In the genomic region with DNA sequence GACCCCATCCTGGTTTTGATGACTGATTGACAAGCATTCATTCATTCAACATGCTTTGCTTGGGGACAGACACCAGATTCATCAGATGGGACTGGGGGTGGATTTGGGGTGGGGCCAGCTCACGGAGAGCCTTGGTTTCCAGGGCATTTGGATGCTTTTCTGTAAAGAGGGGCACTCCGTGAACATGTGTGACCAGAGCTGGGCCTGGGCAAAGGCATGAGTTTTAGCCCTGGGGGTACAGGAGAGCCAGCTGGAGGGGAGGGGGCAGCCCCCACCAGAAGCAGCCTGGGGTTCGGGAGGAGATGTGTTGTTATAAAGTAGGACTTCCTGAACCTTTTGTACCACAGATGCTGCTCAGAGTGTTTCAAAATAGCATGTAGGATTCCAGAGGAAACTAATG, we compare ENCODE assay signal across 25 cellular contexts.
"Had no signal": no experiment of that assay in that cellular context is flagged by ENCODE, and none has a peak within 500 bp of the region (broad histone marks: within the 10 kb centered on the region; RNA-seq: fewer than 3 reads in every experiment).

No MANE protein-coding gene starts in this region.

- H3K27ac ChIP-seq: colonic mucosa, dorsolateral prefrontal cortex, gastroesophageal sphincter, left ventricle myocardium inferior, lower lobe of right lung, pancreas, psoas muscle, right lobe of liver, tibial nerve had no signal

- ATAC-seq: gastroesophageal sphincter; left cardiac atrium; pancreas; psoas muscle; stimulated activated memory B cell treated with anti-CD40 and anti-IgM and Interleukin-4, amounts not matched to agents 10 μg/mL and 1 μg/mL and 100 μg/mL, for 72 hours had no signal

- H3K4me1 Mint-ChIP-seq: memory B cell; stimulated activated memory B cell treated with anti-CD40 and anti-IgM and Interleukin-4, amounts not matched to agents 10 μg/mL and 1 μg/mL and 100 μg/mL, for 72 hours had no signal

- DNase-seq: cerebellar nuclear complex; colonic mucosa; dorsolateral prefrontal cortex; effector CD8-positive, alpha-beta T cell; foreskin fibroblast; glutamatergic neuron; kidney; left cardiac atrium; left ventricle myocardium inferior; lower lobe of right lung; occipital lobe; psoas muscle; retina; right lobe of liver; stimulated activated CD4-positive, alpha-beta T cell treated with anti-CD3 and anti-CD28 coated beads, Interleukin-15, amount 100 ng/mL, for 24 hours; stimulated activated CD4-positive, alpha-beta T cell treated with anti-CD3 and anti-CD28 coated beads, Interleukin-1b, Interleukin-23, amount 100 ng/mL, for 48 hours; stimulated activated CD4-positive, alpha-beta T cell treated with anti-CD3 and anti-CD28 coated beads, Interleukin-4, amount 100 ng/mL, for 24 hours had no signal

- H3K27me3 Mint-ChIP-seq: stimulated activated naive CD8-positive, alpha-beta T cell treated with anti-CD3 and anti-CD28 coated beads, Interleukin-15, Interleukin-2, amounts not matched to agents 100 ng/mL and 50 ng/mL, for 24 hours had no signal

- H3K9me3 Mint-ChIP-seq: memory B cell; mesothelial cell of epicardium; nephron; stimulated activated memory B cell treated with anti-CD40 and anti-IgM and Interleukin-4, amounts not matched to agents 10 μg/mL and 1 μg/mL and 100 μg/mL, for 72 hours; stimulated activated naive CD8-positive, alpha-beta T cell treated with anti-CD3 and anti-CD28 coated beads, Interleukin-15, Interleukin-2, amounts not matched to agents 100 ng/mL and 50 ng/mL, for 24 hours had no signal

- H3K4me1 ChIP-seq: colonic mucosa, psoas muscle had no signal

- H3K4me3 Mint-ChIP-seq: memory B cell; mesothelial cell of epicardium; nephron; stimulated activated memory B cell treated with anti-CD40 and anti-IgM and Interleukin-4, amounts not matched to agents 10 μg/mL and 1 μg/mL and 100 μg/mL, for 72 hours; stimulated activated naive CD8-positive, alpha-beta T cell treated with anti-CD3 and anti-CD28 coated beads, Interleukin-15, Interleukin-2, amounts not matched to agents 100 ng/mL and 50 ng/mL, for 24 hours had no signal

- H3K27me3 ChIP-seq: colonic mucosa, pancreas, right lobe of liver, tibial nerve had no signal

- H3K36me3 Mint-ChIP-seq: memory B cell; mesothelial cell of epicardium; stimulated activated memory B cell treated with anti-CD40 and anti-IgM and Interleukin-4, amounts not matched to agents 10 μg/mL and 1 μg/mL and 100 μg/mL, for 72 hours had no signal

- H3K9me3 ChIP-seq: colonic mucosa, gastroesophageal sphincter, left ventricle myocardium inferior, lower lobe of right lung, pancreas, psoas muscle, right lobe of liver, tibial nerve had no signal

- H3K4me3 ChIP-seq: colonic mucosa, dorsolateral prefrontal cortex, gastroesophageal sphincter, left ventricle myocardium inferior, lower lobe of right lung, pancreas, psoas muscle, right lobe of liver, tibial nerve had no signal

- H3K36me3 ChIP-seq: colonic mucosa, gastroesophageal sphincter, left ventricle myocardium inferior, lower lobe of right lung, pancreas, right lobe of liver, tibial nerve had no signal

- H3K27ac Mint-ChIP-seq: memory B cell; mesothelial cell of epicardium; nephron; stimulated activated memory B cell treated with anti-CD40 and anti-IgM and Interleukin-4, amounts not matched to agents 10 μg/mL and 1 μg/mL and 100 μg/mL, for 72 hours; stimulated activated naive CD8-positive, alpha-beta T cell treated with anti-CD3 and anti-CD28 coated beads, Interleukin-15, Interleukin-2, amounts not matched to agents 100 ng/mL and 50 ng/mL, for 24 hours had no signal
